19 cellular contexts compared by ENCODE assay signal in genomic region chr2:216159161-216159560, GRCh38. TPM values are rescaled to one million over a fixed set of nuclear protein-coding genes. Genes with fewer than 3 reads are reported as not detected.
A peak's percentile ranks its signal among the peaks of the same experiment; 100 is the strongest.
DNase-seq lines count a peak whose midpoint lies in the region; ATAC-seq and TF ChIP-seq lines count a peak whose summit lies in the region.
"Had no signal": no experiment of that assay in that cellular context is flagged by ENCODE, and none has a peak within 500 bp of the region (broad histone marks: within the 10 kb centered on the region; RNA-seq: fewer than 3 reads in every experiment).

No MANE protein-coding gene starts in this region.

- H3K27me3 Mint-ChIP-seq in natural killer cell (ENCODE audit: low read depth in 2 of 2) = no peaks in the 10 kb centered on the region
- no peaks in the 10 kb centered on the region for H3K27me3 Mint-ChIP-seq in natural killer cell treated with Interleukin-12 subunit alpha and Interleukin-12 subunit beta and Interleukin-15 and Interleukin-18, amount 100 ng/mL, for 72 hours

- no peak overlapping the region for H3K9ac ChIP-seq in adipocyte (ENCODE audit: low read length)

- peak overlapping the region; percentile 19 to 67 for H3K27ac Mint-ChIP-seq in natural killer cell
- H3K27ac Mint-ChIP-seq in natural killer cell treated with Interleukin-12 subunit alpha and Interleukin-12 subunit beta and Interleukin-15 and Interleukin-18, amount 100 ng/mL, for 72 hours = no peak overlapping the region

- no peaks in the 10 kb centered on the region for H3K27me3 ChIP-seq in adipocyte (replicated peaks; ENCODE audit: control insufficient read depth, insufficient read depth, low read length)

- peaks cover 25 to 38% of the 10 kb centered on the region in 2 donors for H3K4me1 Mint-ChIP-seq in natural killer cell
- H3K4me1 Mint-ChIP-seq in natural killer cell treated with Interleukin-12 subunit alpha and Interleukin-12 subunit beta and Interleukin-15 and Interleukin-18, amount 100 ng/mL, for 72 hours (ENCODE audit: low read depth in 2 of 2) = peaks cover 16 to 26% of the 10 kb centered on the region in 2 donors
- H3K4me1 Mint-ChIP-seq: GM23338 had no signal

- ATAC-seq in natural killer cell (no peak), sciatic nerve (no peak)
- no peak for ATAC-seq in natural killer cell treated with Interleukin-12 subunit alpha and Interleukin-12 subunit beta and Interleukin-15 and Interleukin-18, amount 100 ng/mL, for 72 hours
- ATAC-seq: GM23338, K562, Panc1, Right ventricle myocardium inferior had no signal

- no peak for TF ChIP-seq CTCF in natural killer cell (IDR thresholded peaks at IDR 0.05)

- peaks cover 22% of the 10 kb centered on the region for H3K4me1 ChIP-seq in adipocyte (ENCODE audit: control insufficient read depth, insufficient read depth, low read length)

- H3K36me3 ChIP-seq in adipocyte (ENCODE audit: control insufficient read depth, insufficient read depth, low read length, severe bottlenecking) = peaks cover 70% of the 10 kb centered on the region

- no peaks in the 10 kb centered on the region for H3K9me3 Mint-ChIP-seq in natural killer cell
- H3K9me3 Mint-ChIP-seq in natural killer cell treated with Interleukin-12 subunit alpha and Interleukin-12 subunit beta and Interleukin-15 and Interleukin-18, amount 100 ng/mL, for 72 hours = no peaks in the 10 kb centered on the region
- H3K9me3 Mint-ChIP-seq: GM23338 had no signal

- intact Hi-C loops in natural killer cell (cut with micrococcal nuclease) = no loop called here
- intact Hi-C loops in sciatic nerve (cut with DNase I) = no loop called here

- H3K4me3 ChIP-seq in adipocyte (ENCODE audit: low read length) = no peak overlapping the region
- H3K4me3 ChIP-seq: GM23338, K562 had no signal

- no peaks in the 10 kb centered on the region for H3K9me3 ChIP-seq in adipocyte (ENCODE audit: control insufficient read depth, low read length)

- H3K36me3 Mint-ChIP-seq in natural killer cell = peaks cover 27% of the 10 kb centered on the region
- peaks cover 33% of the 10 kb centered on the region for H3K36me3 Mint-ChIP-seq in natural killer cell treated with Interleukin-12 subunit alpha and Interleukin-12 subunit beta and Interleukin-15 and Interleukin-18, amount 100 ng/mL, for 72 hours

- DNase-seq in natural killer cell (no peak), adipocyte (ENCODE audit: low read depth) (peak; percentile 83), fibroblast of the conjunctiva (ENCODE audit: low read depth) (peak; percentile 18), medulla oblongata (ENCODE audit: extremely low spot score) (no peak), HK-2 (ENCODE audit: unreplicated experiment) (no peak), Kasumi-1 (lab: John Stamatoyannopoulos, UW) (no peak), sciatic nerve (ENCODE audit: low spot score) (no peak)
- no peak for DNase-seq in natural killer cell treated with Interleukin-12 subunit alpha and Interleukin-12 subunit beta and Interleukin-15 and Interleukin-18, amount 100 ng/mL, for 72 hours (ENCODE audit: low spot score)
- DNase-seq: AML-193, Calu3, DMS79 treated with DMSO at 0.1 percent for 48 hours, GDM1, NCI-H1092, NCI-H345, NCI-H748 treated with DMSO at 0.1 percent for 48 hours had no signal

- no peak overlapping the region for H3K4me3 Mint-ChIP-seq in natural killer cell
- no peak overlapping the region for H3K4me3 Mint-ChIP-seq in natural killer cell treated with Interleukin-12 subunit alpha and Interleukin-12 subunit beta and Interleukin-15 and Interleukin-18, amount 100 ng/mL, for 72 hours
- H3K4me3 Mint-ChIP-seq: GM23338 had no signal

RNA-seq across cellular contexts. Expression of gene XRCC5, which starts 50.0 kb away (rescaled TPM):
- 100 to 1,000 TPM; 188 to 220 (median 201) TPM for total RNA-seq in natural killer cell
- total RNA-seq in natural killer cell treated with Interleukin-12 subunit alpha and Interleukin-12 subunit beta and Interleukin-15 and Interleukin-18, amount 100 ng/mL, for 72 hours = 100 to 1,000 TPM; 454 to 500 TPM
- total RNA-seq in sciatic nerve = 173 TPM

Comparison
In these comparisons a context has a peak if more than half of its experiments do, and no peak if none do; other contexts are left out.
1. H3K27ac Mint-ChIP-seq: peak in natural killer cell (2 of 2); none in natural killer cell treated with Interleukin-12 subunit alpha and Interleukin-12 subunit beta and Interleukin-15 and Interleukin-18, amount 100 ng/mL, for 72 hours (0 of 2).
2. DNase-seq: peak in adipocyte (single experiment) and fibroblast of the conjunctiva (single experiment); none in natural killer cell (single experiment), natural killer cell treated with Interleukin-12 subunit alpha and Interleukin-12 subunit beta and Interleukin-15 and Interleukin-18, amount 100 ng/mL, for 72 hours (single experiment), medulla oblongata (single experiment), HK-2 (single experiment), Kasumi-1 (0 of 2) and sciatic nerve (single experiment).